ENCODE assay signal across 16 cellular contexts in genomic region chrX:47247206-47247998, GRCh38. TPM values are rescaled to one million over a fixed set of nuclear protein-coding genes. Genes with fewer than 3 reads are reported as not detected.
DNase-seq lines count a peak whose midpoint lies in the region; ATAC-seq, FAIRE-seq and TF ChIP-seq lines count a peak whose summit lies in the region.
"Had no signal": no experiment of that assay in that cellular context is flagged by ENCODE, and none has a peak within 500 bp of the region (broad histone marks: within the 10 kb centered on the region; RNA-seq: fewer than 3 reads in every experiment).

No MANE protein-coding gene starts in this region.

- no peaks in the 10 kb centered on the region for H3K79me2 ChIP-seq in HCT116 (ENCODE audit: insufficient read depth, low read length)
- H3K79me2 ChIP-seq: parathyroid adenoma had no signal

- H3K4me1 ChIP-seq in HCT116 (ENCODE audit: control insufficient read depth in 1 of 2, insufficient read depth in 2 of 2, low read length in 2 of 2): no peaks in the 10 kb centered on the region
- H3K4me1 ChIP-seq in mucosa of descending colon (ENCODE audit: low read depth): no peaks in the 10 kb centered on the region
- H3K4me1 ChIP-seq: parathyroid adenoma had no signal

- no peaks in the 10 kb centered on the region for H3K9me3 ChIP-seq in HCT116 (ENCODE audit: control insufficient read depth in 1 of 2, insufficient read depth in 1 of 2, low read depth in 1 of 2, low read length in 2 of 2)
- H3K9me3 ChIP-seq in mucosa of descending colon: no peaks in the 10 kb centered on the region

- POLR2A ChIA-PET in HCT116 (lab: Charles Lee): no interaction called here

- H3K9ac ChIP-seq in HCT116 (ENCODE audit: low read length): no peak overlapping the region
- H3K9ac ChIP-seq: parathyroid adenoma had no signal

- H3K36me3 ChIP-seq in HCT116 (ENCODE audit: control insufficient read depth in 1 of 2, insufficient read depth in 2 of 2, low read length in 2 of 2) (no peaks in the 10 kb centered on the region), mucosa of descending colon (ENCODE audit: low read depth) (no peaks in the 10 kb centered on the region)

- TSS peak; percentile 19 for BruUV-seq in HCT116 (replicated peaks; lab: Mats Ljungman, UMichigan)

- no peak overlapping the region for H3K27ac ChIP-seq in HCT116 (ENCODE audit: low read depth, low read length)
- H3K27ac ChIP-seq: 22Rv1, parathyroid adenoma had no signal

- DNase-seq in NCI-H2227 (lab: John Stamatoyannopoulos, UW; ENCODE audit: unreplicated experiment) (peak; percentile 41), NCI-H2227 treated with DMSO at 0.1 percent for 48 hours (lab: John Stamatoyannopoulos, UW) (no peak), HCT116 (ENCODE audit: low read depth, low spot score) (no peak), amniotic epithelial cell (ENCODE audit: low read depth) (peak; percentile 73), NCI-H1417 (lab: John Stamatoyannopoulos, UW) (no peak), frontal cortex (ENCODE audit: low spot score in 2 of 2) (no peak), mucosa of descending colon (no peak)
- DNase-seq: activated CD8-positive, alpha-beta memory T cell treated with anti-CD3 and anti-CD28 coated beads, Interleukin-2, amount 50 U/mL, for 48 hours; NCI-H2081 treated with DMSO at 0.1 percent for 48 hours; stimulated activated CD4-positive, alpha-beta T cell treated with anti-CD3 and anti-CD28 coated beads, Interleukin-4, amount 100 ng/mL, for 4 hours had no signal

- TF ChIP-seq CTCF in HCT116 (IDR thresholded peaks at IDR 0.05 in 2 of 3, conservative IDR thresholded peaks at IDR 0.05 in 1 of 3; ENCODE audit: borderline replicate concordance in 1 of 3, insufficient read depth in 1 of 3, low read depth in 2 of 3, low read length in 2 of 3) (no peak), nephron (IDR thresholded peaks at IDR 0.05; ENCODE audit: unreplicated experiment in 3 of 3) (no peak), mucosa of descending colon (IDR thresholded peaks at IDR 0.05) (no peak)

- H3K27ac Mint-ChIP-seq in nephron: peak overlapping the region; percentile 7 to 53 (median 30)

- H3K4me2 ChIP-seq in HCT116 (ENCODE audit: low read length): no peak overlapping the region

- H2AFZ ChIP-seq in HCT116 (ENCODE audit: low read depth, low read length, poor library complexity, severe bottlenecking): no peak overlapping the region
- H2AFZ ChIP-seq: parathyroid adenoma had no signal

- H3K36me3 Mint-ChIP-seq in nephron (ENCODE audit: low read depth): peaks cover 58% of the 10 kb centered on the region

- H3K9me2 ChIP-seq in HCT116 (ENCODE audit: insufficient read depth): no peaks in the 10 kb centered on the region

- CTCF ChIA-PET in HCT116 (lab: Charles Lee): no interaction called here

- H3K27me3 Mint-ChIP-seq in nephron (ENCODE audit: low read depth): no peaks in the 10 kb centered on the region

- ATAC-seq in HCT116 (no peak), mucosa of descending colon (no peak)

- intact Hi-C loops in HCT116 (cut with micrococcal nuclease): no loop called here
- intact Hi-C loops in mucosa of descending colon (cut with DNase I, micrococcal nuclease): no loop called here

- no peaks in the 10 kb centered on the region for H4K20me1 ChIP-seq in HCT116 (ENCODE audit: insufficient read depth)

- no peaks in the 10 kb centered on the region for H3K9me3 Mint-ChIP-seq in nephron

- H3K4me3 ChIP-seq in HCT116 (replicated peaks in 1 of 2; ENCODE audit: low read depth in 1 of 2, low read length in 2 of 2) (no peak overlapping the region), mucosa of descending colon (no peak overlapping the region)
- H3K4me3 ChIP-seq: lung had no signal

- H3K4me3 Mint-ChIP-seq in nephron: no peak overlapping the region

- no peak for TF ChIP-seq POLR2A in HCT116 (IDR thresholded peaks at IDR 0.05; ENCODE audit: borderline replicate concordance, extremely low read depth, insufficient read depth, insufficient read length)

- no peaks in the 10 kb centered on the region for H3K27me3 ChIP-seq in HCT116 (ENCODE audit: insufficient read depth, low read length)

- RAD21 ChIA-PET in HCT116 (lab: Charles Lee; ENCODE audit: low non-redundant PET in 1 of 2, low total read pairs in 2 of 2, uncharacterized antibody in 2 of 2, unreplicated experiment in 2 of 2): no interaction called here

- H3K4me1 Mint-ChIP-seq in nephron: peaks cover 9% of the 10 kb centered on the region

- no peak for TF ChIP-seq RAD21 in HCT116 (IDR thresholded peaks at IDR 0.05; ENCODE audit: low read depth)

- no peak for FAIRE-seq in frontal cortex (lab: Jason Lieb, UNC)
- FAIRE-seq: D721Med, H1 had no signal

TF ChIP-seq in HCT116, 20 proteins besides CTCF, POLR2A, EP300 and RAD21:
- TF ChIP-seq TCF7L2 (IDR thresholded peaks at IDR 0.05; ENCODE audit: borderline replicate concordance, extremely low read depth, insufficient read depth, insufficient read length) (no peak), SRF (IDR thresholded peaks at IDR 0.05; ENCODE audit: low read depth) (no peak), ELF1 (IDR thresholded peaks at IDR 0.05; ENCODE audit: borderline replicate concordance, low read depth) (no peak), ATF3 (IDR thresholded peaks at IDR 0.05) (no peak), SIN3A (IDR thresholded peaks at IDR 0.05; ENCODE audit: low read depth) (no peak), POLR2AphosphoS5 (IDR thresholded peaks at IDR 0.05; ENCODE audit: low read depth, low read length) (no peak), REST (IDR thresholded peaks at IDR 0.05; ENCODE audit: low read depth) (no peak), EZH2phosphoT487 (IDR thresholded peaks at IDR 0.05; ENCODE audit: borderline replicate concordance) (no peak), SP1 (IDR thresholded peaks at IDR 0.05; ENCODE audit: low read depth) (no peak), FOSL1 (IDR thresholded peaks at IDR 0.05; ENCODE audit: low read depth) (no peak), CBX3 (IDR thresholded peaks at IDR 0.05; ENCODE audit: low read depth) (no peak), EGR1 (IDR thresholded peaks at IDR 0.05; ENCODE audit: low read depth) (no peak), JUND (IDR thresholded peaks at IDR 0.05) (no peak), ZFX (IDR thresholded peaks at IDR 0.05) (no peak), MAX (IDR thresholded peaks at IDR 0.05) (no peak), EZH2 (IDR thresholded peaks at IDR 0.05) (no peak), YY1 (IDR thresholded peaks at IDR 0.05; ENCODE audit: extremely low read depth, insufficient replicate concordance, low read depth, low read length) (no peak), CEBPB (IDR thresholded peaks at IDR 0.05; ENCODE audit: low read depth) (no peak)

RNA-seq across cellular contexts. Expression of gene USP11, which starts 14.6 kb away (rescaled TPM):
- 62.0 TPM for total RNA-seq in HCT116 (2021; ENCODE audit: unreplicated experiment)
- 87.7 and 102 TPM in 2 replicates for polyA plus RNA-seq in HCT116 (2012)
- 181 TPM for total RNA-seq in frontal cortex
- 10 to 100 TPM; 23.9 to 51.6 (median 27.7) TPM for total RNA-seq in mucosa of descending colon

RNA-seq across cellular contexts. Expression of gene CDK16, which starts 28.9 kb away (rescaled TPM):
- total RNA-seq in HCT116 (2021; ENCODE audit: unreplicated experiment) (131 TPM), frontal cortex (66.4 TPM), mucosa of descending colon (100 to 1,000 TPM in 2 of 3 donors, 10 to 100 TPM in 1; 81.9 to 111 (median 109) TPM)
- 156 and 181 TPM in 2 replicates for polyA plus RNA-seq in HCT116 (2012)

RNA-seq across cellular contexts. Expression of gene UBA1, which starts 53.8 kb away (rescaled TPM):
- total RNA-seq in HCT116 (2021; ENCODE audit: unreplicated experiment): 275 TPM
- 267 and 276 TPM in 2 replicates for polyA plus RNA-seq in HCT116 (2012)
- total RNA-seq in frontal cortex: 122 TPM
- 100 to 1,000 TPM; 160 to 198 (median 172) TPM for total RNA-seq in mucosa of descending colon

Comparison
In these comparisons a context has a peak if more than half of its experiments do, and no peak if none do; other contexts are left out.
1. DNase-seq: peak in NCI-H2227 (single experiment) and amniotic epithelial cell (single experiment); none in NCI-H2227 treated with DMSO at 0.1 percent for 48 hours (single experiment), HCT116 (single experiment), NCI-H1417 (0 of 3), frontal cortex (0 of 2) and mucosa of descending colon (0 of 3).